8 cellular contexts compared by ENCODE assay signal in genomic region chr1:237851209-237851845, GRCh38. TPM values are rescaled to one million over a fixed set of nuclear protein-coding genes. Genes with fewer than 3 reads are reported as not detected.
DNase-seq lines count a peak whose midpoint lies in the region; ATAC-seq and TF ChIP-seq lines count a peak whose summit lies in the region.

No MANE protein-coding gene starts in this region.

- no peak overlapping the region for H3K27ac Mint-ChIP-seq in progenitor cell of endocrine pancreas
- H3K27ac Mint-ChIP-seq in natural killer cell = no peak overlapping the region

- H3K27me3 Mint-ChIP-seq in progenitor cell of endocrine pancreas (peaks cover 4% of the 10 kb centered on the region), natural killer cell (ENCODE audit: low read depth in 2 of 2) (peaks cover 0 to 2% of the 10 kb centered on the region in 2 donors)

- ATAC-seq in Right ventricle myocardium superior (ENCODE audit: poor library complexity) (no peak), Right ventricle myocardium inferior (no peak), natural killer cell (no peak), HG03457 (IDR thresholded peaks at IDR 0.05; ENCODE audit: unreplicated experiment) (no peak)

- no peaks in the 10 kb centered on the region for H3K36me3 Mint-ChIP-seq in progenitor cell of endocrine pancreas (ENCODE audit: insufficient read depth)
- H3K36me3 Mint-ChIP-seq in natural killer cell = no peaks in the 10 kb centered on the region

- no peak overlapping the region for H3K4me3 ChIP-seq in Jurkat, Clone E6-1 (ENCODE audit: low read length)

- no peak overlapping the region for H3K4me3 Mint-ChIP-seq in progenitor cell of endocrine pancreas (ENCODE audit: low read depth)
- H3K4me3 Mint-ChIP-seq in natural killer cell = no peak overlapping the region

- no peak for TF ChIP-seq POLR2A in erythroblast (IDR thresholded peaks at IDR 0.05; ENCODE audit: low read length)

- DNase-seq in Right ventricle myocardium superior (peak; percentile 52), Right ventricle myocardium inferior (ENCODE audit: missing footprints) (no peak), SHP77 (lab: John Stamatoyannopoulos, UW) (peak; percentile 8 to 47), erythroblast (lab: John Stamatoyannopoulos, UW) (peak; percentile 40 to 67), progenitor cell of endocrine pancreas (ENCODE audit: low spot score, unreplicated experiment) (no peak), natural killer cell (no peak)
- DNase-seq in Jurkat, Clone E6-1 (ENCODE audit: low read depth, low spot score) = peak; percentile 39

- peaks cover 18% of the 10 kb centered on the region for H3K9me3 Mint-ChIP-seq in progenitor cell of endocrine pancreas (ENCODE audit: low read depth)
- peaks cover 2 to 3% of the 10 kb centered on the region in 2 donors for H3K9me3 Mint-ChIP-seq in natural killer cell

- TF ChIP-seq CTCF in progenitor cell of endocrine pancreas (IDR thresholded peaks at IDR 0.05; ENCODE audit: unreplicated experiment) = peak; percentile 52
- no peak for TF ChIP-seq CTCF in natural killer cell (IDR thresholded peaks at IDR 0.05)

- H3K4me1 Mint-ChIP-seq in progenitor cell of endocrine pancreas (ENCODE audit: low read depth) (peaks cover 7% of the 10 kb centered on the region), natural killer cell (no peaks in the 10 kb centered on the region)

- intact Hi-C loops in Right ventricle myocardium superior (cut with DNase I) (no loop called here), Right ventricle myocardium inferior (cut with DNase I) (no loop called here), natural killer cell (cut with micrococcal nuclease) (no loop called here)

RNA-seq across cellular contexts. Expression of gene ZP4, which starts 39.4 kb away (rescaled TPM):
- total RNA-seq in Right ventricle myocardium superior (not detected), Right ventricle myocardium inferior (not detected), progenitor cell of endocrine pancreas (not detected in 2 replicates), natural killer cell (not detected)
- polyA plus RNA-seq in Jurkat, Clone E6-1 (2012; ENCODE audit: insufficient read depth, insufficient read length) = not detected

Comparison
In these comparisons a context has a peak if more than half of its experiments do, and no peak if none do; other contexts are left out.
1. DNase-seq: peak in Right ventricle myocardium superior (single experiment), Jurkat, Clone E6-1 (single experiment), SHP77 (2 of 2) and erythroblast (2 of 2); none in Right ventricle myocardium inferior (single experiment), progenitor cell of endocrine pancreas (single experiment) and natural killer cell (single experiment).